In the genomic region with DNA sequence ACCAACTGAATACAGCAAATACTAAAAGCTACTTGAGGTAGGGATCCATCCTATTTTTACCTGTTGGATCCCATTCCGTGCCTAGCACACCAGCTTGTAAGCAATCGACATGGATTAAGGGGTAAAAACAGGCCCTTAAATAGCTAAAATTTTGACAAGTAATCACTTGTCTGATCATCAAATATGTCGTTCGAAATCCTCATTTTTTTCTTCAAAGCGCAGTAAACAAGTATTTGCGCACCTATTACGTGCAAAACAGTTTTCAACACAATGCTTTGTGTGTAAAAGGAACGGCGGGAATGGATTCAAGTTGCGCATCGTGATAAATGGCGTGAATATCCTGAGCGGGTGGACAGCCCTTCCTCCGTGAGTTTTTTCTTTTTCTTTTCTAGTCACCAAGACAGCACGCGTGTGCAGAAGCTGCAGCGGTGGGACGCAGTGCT, we compare ENCODE assay signal across 8 cellular contexts. TPM values are rescaled to one million over a fixed set of nuclear protein-coding genes. Genes with fewer than 3 reads are reported as not detected.
DNase-seq lines count a peak whose midpoint lies in the region; ATAC-seq and TF ChIP-seq lines count a peak whose summit lies in the region.

No MANE protein-coding gene starts in this region.

- peak overlapping the region; percentile 84 for H3K9ac ChIP-seq in fibroblast of lung (ENCODE audit: insufficient read depth, low read length)

- H3K4me3 ChIP-seq in GM12875 (ENCODE audit: low read depth, low read length) = peak overlapping the region; percentile 64
- H3K4me3 ChIP-seq in fibroblast of lung (replicated peaks in 1 of 4; ENCODE audit: control extremely low read depth in 1 of 4, insufficient read depth in 1 of 4, low read depth in 3 of 4, low read length in 4 of 4) = peak overlapping the region; percentile 59 to 94 (median 68)
- H3K4me3 ChIP-seq in sigmoid colon = peak overlapping the region; percentile 79 to 87 (median 80)

- WGBS in sigmoid colon, 2 donors = 2 to 4% methylated on average over 18 of the region's 18 CpGs

- H3K27ac ChIP-seq in RWPE1 (peak overlapping the region; percentile 98), fibroblast of lung (ENCODE audit: insufficient read depth, low read length) (peak overlapping the region; percentile 87), sigmoid colon (peak overlapping the region; percentile 95 to 99 (median 98))

- H3K36me3 ChIP-seq in fibroblast of lung (ENCODE audit: control insufficient read depth, insufficient read depth, low read length) (no peaks in the 10 kb centered on the region), sigmoid colon (no peaks in the 10 kb centered on the region)

- no peaks in the 10 kb centered on the region for H4K20me1 ChIP-seq in fibroblast of lung (ENCODE audit: control insufficient read depth, extremely low read depth, insufficient read depth, low read length)

- DNase-seq in RWPE1 (ENCODE audit: low spot score) = no peak
- DNase-seq in fibroblast of lung (ENCODE audit: low read depth in 2 of 2) = no peak
- no peak for DNase-seq in sigmoid colon
- DNase-seq in AG08396 (ENCODE audit: low spot score) = no peak

- peak overlapping the region; percentile 88 for H2AFZ ChIP-seq in fibroblast of lung (ENCODE audit: low read length)

- H3K9me3 ChIP-seq in fibroblast of lung (ENCODE audit: control insufficient read depth, insufficient read depth, low read depth, low read length) (no peaks in the 10 kb centered on the region), sigmoid colon (no peaks in the 10 kb centered on the region)

- H3K79me2 ChIP-seq in fibroblast of lung (ENCODE audit: control insufficient read depth, insufficient read depth, low read length) = peaks cover 23% of the 10 kb centered on the region

- no peaks in the 10 kb centered on the region for H3K4me1 ChIP-seq in fibroblast of lung (ENCODE audit: control insufficient read depth, extremely low read depth, insufficient read depth, low read length)
- H3K4me1 ChIP-seq in sigmoid colon = peaks cover 0 to 35% (median 20%) of the 10 kb centered on the region in 4 donors

- intact Hi-C loops in sigmoid colon (cut with DNase I) = loop anchor here (5.0 to 10.0 kb wide), 3 partner anchors 69 to 801 kb away; a partner anchor contains a TSS

- TF ChIP-seq EP300 in sigmoid colon (IDR thresholded peaks at IDR 0.05) = no peak

- CTCF ChIA-PET in RWPE1 (lab: Yijun Ruan, JAX) = interaction anchor here (0.6 to 0.7 kb wide), 4 partner anchors 36 to 1904 kb away, joined by 3 to 6 read pairs (median 3); no protein-coding TSS in a partner anchor

- peak overlapping the region; percentile 95 for H3K4me2 ChIP-seq in fibroblast of lung (ENCODE audit: extremely low read depth, insufficient read depth, low read length)

- no peak for TF ChIP-seq POLR2A in sigmoid colon (IDR thresholded peaks at IDR 0.05)

- H3K27me3 ChIP-seq in fibroblast of lung (ENCODE audit: control insufficient read depth, insufficient read depth, low read length) = no peaks in the 10 kb centered on the region
- no peaks in the 10 kb centered on the region for H3K27me3 ChIP-seq in sigmoid colon

- POLR2A ChIA-PET in RWPE1 (lab: Yijun Ruan, JAX; ENCODE audit: low non-redundant PET) = no interaction called here

- TF ChIP-seq CTCF in GM12875 (IDR thresholded peaks at IDR 0.05; ENCODE audit: borderline replicate concordance, insufficient read depth, low read depth, low read length) (no peak), RWPE1 (conservative IDR thresholded peaks at IDR 0.05; ENCODE audit: low read depth) (no peak), fibroblast of lung (conservative IDR thresholded peaks at IDR 0.05 in 1 of 2, IDR thresholded peaks at IDR 0.05 in 1 of 2; ENCODE audit: low read depth in 1 of 2, low read length in 2 of 2) (no peak), sigmoid colon (IDR thresholded peaks at IDR 0.05) (no peak)

- no peak for ATAC-seq in GM18867 (IDR thresholded peaks at IDR 0.05; ENCODE audit: unreplicated experiment)
- ATAC-seq in GM18517 (IDR thresholded peaks at IDR 0.05; ENCODE audit: unreplicated experiment) = no peak
- ATAC-seq in GM19023 (IDR thresholded peaks at IDR 0.05; ENCODE audit: unreplicated experiment) = no peak

RNA-seq across cellular contexts. Expression of a gene that starts 1.4 kb away (rescaled TPM):
- total RNA-seq in fibroblast of lung = 8.9 and 29.3 TPM in 2 replicates
- polyA plus RNA-seq in fibroblast of lung = 8.0 and 9.8 TPM in 2 replicates
- 6.0 and 7.0 TPM in 2 replicates for polyA plus RNA-seq in fibroblast of lung (2012)
- 1.9 and 3.8 TPM in 2 replicates for polyA minus RNA-seq in fibroblast of lung (ENCODE audit: low replicate concordance)
- 10 to 100 TPM; 28.2 to 54.4 (median 45.2) TPM for total RNA-seq in sigmoid colon
- 1 to 10 TPM; 2.1 to 5.9 (median 2.4) TPM for polyA plus RNA-seq in sigmoid colon
